Comparison of ENCODE assay signal across 1 cellular context in genomic region chr1:182622795-182623528, GRCh38.
A peak's percentile ranks its signal among the peaks of the same experiment; 100 is the strongest.
TF ChIP-seq lines count a peak whose summit lies in the region.

No MANE protein-coding gene starts in this region.

TF ChIP-seq in GM12878, 131 proteins besides CTCF, POLR2A, EP300 and RAD21 (continued from another document and continues in another):
- TF ChIP-seq E2F4 (IDR thresholded peaks at IDR 0.05; ENCODE audit: low read depth, low read length) (no peak), CBFB (IDR thresholded peaks at IDR 0.05; ENCODE audit: low read depth) (peak; percentile 74), IRF5 (IDR thresholded peaks at IDR 0.05; ENCODE audit: borderline replicate concordance) (0 out of 2 replicates have a peak, but pooled peaks have one; percentile 5), CREM (IDR thresholded peaks at IDR 0.05; ENCODE audit: low read depth) (peak; percentile 60), RELB (IDR thresholded peaks at IDR 0.05; ENCODE audit: low read depth) (peak; percentile 87), HDAC2 (IDR thresholded peaks at IDR 0.05) (no peak), MEF2A (IDR thresholded peaks at IDR 0.05; ENCODE audit: insufficient read depth, low read depth, low read length) (peak; percentile 86), ASH2L (IDR thresholded peaks at IDR 0.05; ENCODE audit: borderline replicate concordance, low read depth) (no peak), NKRF (conservative IDR thresholded peaks at IDR 0.05) (no peak), ZBTB33 (IDR thresholded peaks at IDR 0.05) (no peak; the same call in 1 of the 2 replicates), SRF (IDR thresholded peaks at IDR 0.05; ENCODE audit: low read depth in 2 of 2, low read length in 2 of 2) (no peak), IRF4 (IDR thresholded peaks at IDR 0.05; ENCODE audit: low read depth, low read length) (peak; percentile 78), NR2C2 (IDR thresholded peaks at IDR 0.05; ENCODE audit: borderline replicate concordance, control insufficient read depth, insufficient read length, low read depth) (no peak), KLF5 (IDR thresholded peaks at IDR 0.05; ENCODE audit: partially characterized antibody) (no peak), ZBTB11 (CRISPR knock-in tag; IDR thresholded peaks at IDR 0.05) (no peak), PRDM15 (CRISPR knock-in tag; IDR thresholded peaks at IDR 0.05) (no peak), RAD51 (IDR thresholded peaks at IDR 0.05) (no peak), EED (IDR thresholded peaks at IDR 0.05; ENCODE audit: low read depth) (peak; percentile 99), RELA (IDR thresholded peaks at IDR 0.05; ENCODE audit: borderline replicate concordance, partially characterized antibody) (no peak), JUNB (IDR thresholded peaks at IDR 0.05) (peak; percentile 16; the same call in 1 of the 2 replicates), ATF3 (IDR thresholded peaks at IDR 0.05; ENCODE audit: borderline replicate concordance, extremely low read depth, low read depth, low read length) (no peak), BCL11A (IDR thresholded peaks at IDR 0.05; ENCODE audit: low read depth, low read length) (peak; percentile 70; the same call in 1 of the 2 replicates), BRCA1 (IDR thresholded peaks at IDR 0.05; ENCODE audit: low read depth, low read length) (no peak), KDM1A (IDR thresholded peaks at IDR 0.05; ENCODE audit: borderline replicate concordance) (no peak)
- TF ChIP-seq, protein P1, sequence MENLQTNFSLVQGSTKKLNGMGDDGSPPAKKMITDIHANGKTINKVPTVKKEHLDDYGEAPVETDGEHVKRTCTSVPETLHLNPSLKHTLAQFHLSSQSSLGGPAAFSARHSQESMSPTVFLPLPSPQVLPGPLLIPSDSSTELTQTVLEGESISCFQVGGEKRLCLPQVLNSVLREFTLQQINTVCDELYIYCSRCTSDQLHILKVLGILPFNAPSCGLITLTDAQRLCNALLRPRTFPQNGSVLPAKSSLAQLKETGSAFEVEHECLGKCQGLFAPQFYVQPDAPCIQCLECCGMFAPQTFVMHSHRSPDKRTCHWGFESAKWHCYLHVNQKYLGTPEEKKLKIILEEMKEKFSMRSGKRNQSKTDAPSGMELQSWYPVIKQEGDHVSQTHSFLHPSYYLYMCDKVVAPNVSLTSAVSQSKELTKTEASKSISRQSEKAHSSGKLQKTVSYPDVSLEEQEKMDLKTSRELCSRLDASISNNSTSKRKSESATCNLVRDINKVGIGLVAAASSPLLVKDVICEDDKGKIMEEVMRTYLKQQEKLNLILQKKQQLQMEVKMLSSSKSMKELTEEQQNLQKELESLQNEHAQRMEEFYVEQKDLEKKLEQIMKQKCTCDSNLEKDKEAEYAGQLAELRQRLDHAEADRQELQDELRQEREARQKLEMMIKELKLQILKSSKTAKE (IDR thresholded peaks at IDR 0.05; ENCODE audit: low read depth, poor library complexity, severe bottlenecking), result peak; percentile 47
- TF ChIP-seq, protein P2, sequence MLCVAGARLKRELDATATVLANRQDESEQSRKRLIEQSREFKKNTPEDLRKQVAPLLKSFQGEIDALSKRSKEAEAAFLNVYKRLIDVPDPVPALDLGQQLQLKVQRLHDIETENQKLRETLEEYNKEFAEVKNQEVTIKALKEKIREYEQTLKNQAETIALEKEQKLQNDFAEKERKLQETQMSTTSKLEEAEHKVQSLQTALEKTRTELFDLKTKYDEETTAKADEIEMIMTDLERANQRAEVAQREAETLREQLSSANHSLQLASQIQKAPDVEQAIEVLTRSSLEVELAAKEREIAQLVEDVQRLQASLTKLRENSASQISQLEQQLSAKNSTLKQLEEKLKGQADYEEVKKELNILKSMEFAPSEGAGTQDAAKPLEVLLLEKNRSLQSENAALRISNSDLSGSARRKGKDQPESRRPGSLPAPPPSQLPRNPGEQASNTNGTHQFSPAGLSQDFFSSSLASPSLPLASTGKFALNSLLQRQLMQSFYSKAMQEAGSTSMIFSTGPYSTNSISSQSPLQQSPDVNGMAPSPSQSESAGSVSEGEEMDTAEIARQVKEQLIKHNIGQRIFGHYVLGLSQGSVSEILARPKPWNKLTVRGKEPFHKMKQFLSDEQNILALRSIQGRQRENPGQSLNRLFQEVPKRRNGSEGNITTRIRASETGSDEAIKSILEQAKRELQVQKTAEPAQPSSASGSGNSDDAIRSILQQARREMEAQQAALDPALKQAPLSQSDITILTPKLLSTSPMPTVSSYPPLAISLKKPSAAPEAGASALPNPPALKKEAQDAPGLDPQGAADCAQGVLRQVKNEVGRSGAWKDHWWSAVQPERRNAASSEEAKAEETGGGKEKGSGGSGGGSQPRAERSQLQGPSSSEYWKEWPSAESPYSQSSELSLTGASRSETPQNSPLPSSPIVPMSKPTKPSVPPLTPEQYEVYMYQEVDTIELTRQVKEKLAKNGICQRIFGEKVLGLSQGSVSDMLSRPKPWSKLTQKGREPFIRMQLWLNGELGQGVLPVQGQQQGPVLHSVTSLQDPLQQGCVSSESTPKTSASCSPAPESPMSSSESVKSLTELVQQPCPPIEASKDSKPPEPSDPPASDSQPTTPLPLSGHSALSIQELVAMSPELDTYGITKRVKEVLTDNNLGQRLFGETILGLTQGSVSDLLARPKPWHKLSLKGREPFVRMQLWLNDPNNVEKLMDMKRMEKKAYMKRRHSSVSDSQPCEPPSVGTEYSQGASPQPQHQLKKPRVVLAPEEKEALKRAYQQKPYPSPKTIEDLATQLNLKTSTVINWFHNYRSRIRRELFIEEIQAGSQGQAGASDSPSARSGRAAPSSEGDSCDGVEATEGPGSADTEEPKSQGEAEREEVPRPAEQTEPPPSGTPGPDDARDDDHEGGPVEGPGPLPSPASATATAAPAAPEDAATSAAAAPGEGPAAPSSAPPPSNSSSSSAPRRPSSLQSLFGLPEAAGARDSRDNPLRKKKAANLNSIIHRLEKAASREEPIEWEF (IDR thresholded peaks at IDR 0.05; ENCODE audit: insufficient replicate concordance, low read depth, low read length), result no peak
- TF ChIP-seq, protein P3, sequence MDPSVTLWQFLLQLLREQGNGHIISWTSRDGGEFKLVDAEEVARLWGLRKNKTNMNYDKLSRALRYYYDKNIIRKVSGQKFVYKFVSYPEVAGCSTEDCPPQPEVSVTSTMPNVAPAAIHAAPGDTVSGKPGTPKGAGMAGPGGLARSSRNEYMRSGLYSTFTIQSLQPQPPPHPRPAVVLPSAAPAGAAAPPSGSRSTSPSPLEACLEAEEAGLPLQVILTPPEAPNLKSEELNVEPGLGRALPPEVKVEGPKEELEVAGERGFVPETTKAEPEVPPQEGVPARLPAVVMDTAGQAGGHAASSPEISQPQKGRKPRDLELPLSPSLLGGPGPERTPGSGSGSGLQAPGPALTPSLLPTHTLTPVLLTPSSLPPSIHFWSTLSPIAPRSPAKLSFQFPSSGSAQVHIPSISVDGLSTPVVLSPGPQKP (IDR thresholded peaks at IDR 0.05; ENCODE audit: low read depth, low read length), result no peak
